ENCODE assay signal across 8 cellular contexts in genomic region chr17:56786989-56787482, GRCh38. TPM values are rescaled to one million over a fixed set of nuclear protein-coding genes. Genes with fewer than 3 reads are reported as not detected.
DNase-seq lines count a peak whose midpoint lies in the region; ATAC-seq and TF ChIP-seq lines count a peak whose summit lies in the region.

No MANE protein-coding gene starts in this region.

- intact Hi-C loops in natural killer cell (cut with micrococcal nuclease), result no loop called here

- H3K27ac Mint-ChIP-seq in natural killer cell, result peak overlapping the region; percentile 69 to 80

- ATAC-seq in HG03159 (IDR thresholded peaks at IDR 0.05; ENCODE audit: unreplicated experiment) (peak; percentile 73), SK-N-SH treated with all-trans-retinoic acid at 6 μM for 48 hours (peak; percentile 94), natural killer cell (peak; percentile 86 to 95 (median 94))

- DNase-seq in activated gamma-delta T cell treated with Interleukin-2 at 50 U/mL for 16 hours (peak; percentile 22), activated gamma-delta T cell (lab: John Stamatoyannopoulos, UW) (no peak), amniotic epithelial cell (ENCODE audit: low read depth) (peak; percentile 98), natural killer cell (no peak), NCI-H2081 treated with DMSO at 0.1 percent for 48 hours (lab: John Stamatoyannopoulos, UW) (no peak)
- DNase-seq in effector CD4-positive, alpha-beta T cell, result no peak

- H3K4me3 Mint-ChIP-seq in natural killer cell, result peak overlapping the region; percentile 49

- H3K9me3 Mint-ChIP-seq in natural killer cell, result peaks cover 0 to under 1% of the 10 kb centered on the region in 2 donors

- peaks cover 16 to 17% of the 10 kb centered on the region in 2 donors for H3K4me1 Mint-ChIP-seq in natural killer cell

- no peaks in the 10 kb centered on the region for H3K36me3 Mint-ChIP-seq in natural killer cell

- H3K27me3 Mint-ChIP-seq in natural killer cell (ENCODE audit: low read depth in 2 of 2), result peaks cover 18 to 19% of the 10 kb centered on the region in 2 donors

- no peak for TF ChIP-seq CTCF in natural killer cell (IDR thresholded peaks at IDR 0.05)

TF ChIP-seq in SK-N-SH treated with all-trans-retinoic acid at 6 μM for 48 hours, 23 proteins besides CTCF, POLR2A, EP300 and RAD21:
- TF ChIP-seq ZNF70 (CRISPR knock-in tag; IDR thresholded peaks at IDR 0.05), result no peak
- peak; percentile 46; the same call in 1 of the 2 replicates for TF ChIP-seq TOX (CRISPR knock-in tag; IDR thresholded peaks at IDR 0.05; ENCODE audit: borderline replicate concordance)
- TF ChIP-seq POU6F1 (CRISPR knock-in tag; IDR thresholded peaks at IDR 0.05; ENCODE audit: borderline replicate concordance, low read depth), result peak; percentile 59; the same call in 1 of the 2 replicates

RNA-seq across cellular contexts. Expression of gene C17orf67, which starts 46.7 kb away (rescaled TPM):
- total RNA-seq in natural killer cell, result 1 to 10 TPM; 3.4 to 4.8 (median 3.5) TPM

RNA-seq across cellular contexts. Expression of gene DGKE, which starts 46.9 kb away (rescaled TPM):
- total RNA-seq in natural killer cell, result 10 to 100 TPM; 19.3 to 31.0 (median 29.5) TPM

Comparison
In these comparisons a context has a peak if more than half of its experiments do, and no peak if none do; other contexts are left out.
1. DNase-seq: peak in activated gamma-delta T cell treated with Interleukin-2 at 50 U/mL for 16 hours (single experiment) and amniotic epithelial cell (single experiment); none in activated gamma-delta T cell (single experiment), natural killer cell (single experiment), NCI-H2081 treated with DMSO at 0.1 percent for 48 hours (single experiment) and effector CD4-positive, alpha-beta T cell (single experiment).
2. Peak in every context shown above with its lines, with median percentiles within 50 percentile points of each other: ATAC-seq.